ENCODE assay signal across 12 cellular contexts in genomic region chr2:223586261-223586660, GRCh38. TPM values are rescaled to one million over a fixed set of nuclear protein-coding genes. Genes with fewer than 3 reads are reported as not detected.
A peak's percentile ranks its signal among the peaks of the same experiment; 100 is the strongest.
DNase-seq lines count a peak whose midpoint lies in the region; ATAC-seq and TF ChIP-seq lines count a peak whose summit lies in the region.
"Had no signal": no experiment of that assay in that cellular context is flagged by ENCODE, and none has a peak within 500 bp of the region (broad histone marks: within the 10 kb centered on the region; RNA-seq: fewer than 3 reads in every experiment).

No MANE protein-coding gene starts in this region.

- H2AFZ ChIP-seq in hepatocyte, result no peak overlapping the region

- H3K9me3 Mint-ChIP-seq in CD14-positive monocyte, result peaks cover 0 to 1% (median 0%) of the 10 kb centered on the region in 7 donors
- H3K9me3 Mint-ChIP-seq: activated T-cell treated with anti-CD3 and anti-CD28 coated beads, Interleukin-2, amount 50 U/mL, for 72 hours had no signal

- H3K36me3 Mint-ChIP-seq in CD14-positive monocyte, result no peaks in the 10 kb centered on the region

- intact Hi-C loops in CD14-positive monocyte (cut with micrococcal nuclease), result no loop called here

- no peaks in the 10 kb centered on the region for H3K36me3 ChIP-seq in hepatocyte (replicated peaks; ENCODE audit: insufficient read depth, low read depth)
- H3K36me3 ChIP-seq: tibial artery had no signal

- no peaks in the 10 kb centered on the region for H4K20me1 ChIP-seq in hepatocyte (ENCODE audit: insufficient read depth, poor library complexity, severe bottlenecking)

- no peaks in the 10 kb centered on the region for H3K27me3 ChIP-seq in hepatocyte
- H3K27me3 ChIP-seq: tibial artery had no signal

- H3K9me3 ChIP-seq in hepatocyte (ENCODE audit: low read depth), result no peaks in the 10 kb centered on the region
- H3K9me3 ChIP-seq: tibial artery had no signal

- H3K27ac Mint-ChIP-seq in CD14-positive monocyte, result no peak overlapping the region
- H3K27ac Mint-ChIP-seq: activated T-cell treated with anti-CD3 and anti-CD28 coated beads, Interleukin-2, amount 50 U/mL, for 72 hours had no signal

- H3K4me3 Mint-ChIP-seq in CD14-positive monocyte, result no peak overlapping the region
- H3K4me3 Mint-ChIP-seq: activated T-cell treated with anti-CD3 and anti-CD28 coated beads, Interleukin-2, amount 50 U/mL, for 72 hours had no signal

- H3K4me2 ChIP-seq in hepatocyte, result no peak overlapping the region

- no peak for ATAC-seq in HG03139 (IDR thresholded peaks at IDR 0.05; ENCODE audit: unreplicated experiment)
- ATAC-seq: activated T-cell treated with anti-CD3 and anti-CD28 coated beads, Interleukin-2, amount 50 U/mL, for 72 hours had no signal

- H3K4me1 ChIP-seq in hepatocyte (ENCODE audit: insufficient read depth), result no peaks in the 10 kb centered on the region

- H3K27me3 Mint-ChIP-seq in CD14-positive monocyte (ENCODE audit: low read depth in 3 of 3), result peaks cover 1 to 4% (median 1%) of the 10 kb centered on the region in 3 donors

- H3K79me2 ChIP-seq in hepatocyte, result no peaks in the 10 kb centered on the region

- 41% methylated on average over 2 of the region's 2 CpGs for WGBS in hepatocyte (ENCODE audit: low lambda C conversion rate, missing lambda C conversion rate)

- TF ChIP-seq CTCF in CD14-positive monocyte (IDR thresholded peaks at IDR 0.05) (no peak), hepatocyte (IDR thresholded peaks at IDR 0.05; ENCODE audit: poor library complexity) (no peak)

- H3K4me1 Mint-ChIP-seq in CD14-positive monocyte, result no peaks in the 10 kb centered on the region

- H3K9me2 ChIP-seq in hepatocyte (replicated peaks; ENCODE audit: insufficient read depth), result no peaks in the 10 kb centered on the region

- no peak overlapping the region for H3K4me3 ChIP-seq in hepatocyte
- H3K4me3 ChIP-seq: tibial artery had no signal

- no peak overlapping the region for H3K27ac ChIP-seq in hepatocyte
- H3K27ac ChIP-seq: tibial artery had no signal

- DNase-seq in DMS53 treated with DMSO at 0.1 percent for 48 hours (lab: John Stamatoyannopoulos, UW; ENCODE audit: unreplicated experiment), result peak; percentile 46
- peak; percentile 78 for DNase-seq in NCI-H1417 treated with DMSO at 0.1 percent for 48 hours (lab: John Stamatoyannopoulos, UW)
- peak; percentile 95 for DNase-seq in amniotic epithelial cell (ENCODE audit: low read depth)
- peak; percentile 68 for DNase-seq in myocyte (ENCODE audit: low read depth)
- DNase-seq in activated T-cell treated with anti-CD3 and anti-CD28 coated beads, Interleukin-2, amount 50 U/mL, for 48 hours, result no peak
- no peak for DNase-seq in CD14-positive monocyte (ENCODE audit: low spot score)
- DNase-seq in hepatocyte (ENCODE audit: low spot score), result no peak
- DNase-seq: activated T-cell treated with anti-CD3 and anti-CD28 coated beads, Interleukin-2, amount 50 U/mL, for 72 hours; hippocampal formation; Kasumi-1; tibial artery had no signal

RNA-seq across cellular contexts. Expression of gene SCG2, which starts 15.9 kb away (rescaled TPM):
- total RNA-seq in myocyte, result 81.7 and 112 TPM in 2 replicates
- polyA plus RNA-seq in myocyte (2012), result 9.6 TPM
- polyA plus RNA-seq in CD14-positive monocyte, result not detected
- 14.0 and 14.2 TPM in 2 replicates for total RNA-seq in hepatocyte
- 21.8 and 23.0 TPM in 2 replicates for polyA plus RNA-seq in hepatocyte
- total RNA-seq: activated T-cell treated with anti-CD3 and anti-CD28 coated beads, Interleukin-2, amount 50 U/mL, for 72 hours had no signal

Comparison
In these comparisons a context has a peak if more than half of its experiments do, and no peak if none do; other contexts are left out.
1. DNase-seq: peak in DMS53 treated with DMSO at 0.1 percent for 48 hours (single experiment), NCI-H1417 treated with DMSO at 0.1 percent for 48 hours (single experiment), amniotic epithelial cell (single experiment) and myocyte (single experiment); none in activated T-cell treated with anti-CD3 and anti-CD28 coated beads, Interleukin-2, amount 50 U/mL, for 48 hours (0 of 2), CD14-positive monocyte (single experiment) and hepatocyte (single experiment).